ENCODE assay signal across 1 cellular context in the genomic region with DNA sequence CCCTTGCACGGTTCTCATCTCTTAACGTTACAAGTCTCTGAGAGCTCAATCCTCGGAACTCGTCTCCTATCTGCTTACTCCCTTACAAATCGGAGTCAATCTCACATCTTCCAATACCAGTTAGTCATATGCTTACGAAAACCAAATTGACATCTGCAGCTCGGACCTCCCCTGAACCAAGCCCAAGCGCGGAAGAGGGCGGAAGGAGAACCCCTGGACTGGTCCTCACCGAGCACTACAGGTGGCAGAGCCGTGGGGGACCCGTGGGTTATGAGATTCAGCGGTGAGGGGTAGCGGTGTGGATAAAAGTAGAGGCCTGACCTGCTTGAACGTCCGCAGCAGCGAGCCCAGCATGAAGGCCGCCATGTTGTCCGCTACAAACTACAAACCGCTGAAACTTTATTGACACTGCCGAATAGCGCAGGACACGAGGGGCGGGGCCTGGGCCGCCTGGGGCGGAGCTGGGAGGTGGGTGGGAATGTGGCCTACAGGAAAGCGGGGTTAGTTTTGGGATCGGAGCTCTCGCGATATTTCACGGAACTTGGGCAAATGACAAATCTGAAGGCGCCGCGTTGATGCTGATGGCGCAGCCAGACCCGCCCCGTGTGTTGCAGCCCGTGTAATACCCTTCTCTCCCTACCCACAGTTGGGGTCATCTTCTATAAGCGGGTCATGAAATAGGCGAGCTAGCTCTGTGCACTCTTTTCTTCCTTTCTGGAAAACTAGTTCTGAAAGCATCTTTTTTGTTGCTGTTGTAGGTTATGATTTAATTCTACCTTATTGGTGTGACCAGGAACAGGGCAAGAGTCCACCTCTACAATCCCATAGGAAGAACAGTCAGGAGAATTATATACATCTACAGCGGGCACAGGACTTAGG.
A peak's percentile ranks its signal among the peaks of the same experiment; 100 is the strongest.
TF ChIP-seq lines count a peak whose summit lies in the region.

Gene MRPS14, minus strand, starts transcription at position 383 of the 879 bp plus-strand sequence. Its CDS starts 17 bp downstream, at position 366.

TF ChIP-seq in HEK293, 187 proteins besides CTCF, POLR2A, EP300 and RAD21 (continued from another document and continues in another):
- TF ChIP-seq, protein P1, sequence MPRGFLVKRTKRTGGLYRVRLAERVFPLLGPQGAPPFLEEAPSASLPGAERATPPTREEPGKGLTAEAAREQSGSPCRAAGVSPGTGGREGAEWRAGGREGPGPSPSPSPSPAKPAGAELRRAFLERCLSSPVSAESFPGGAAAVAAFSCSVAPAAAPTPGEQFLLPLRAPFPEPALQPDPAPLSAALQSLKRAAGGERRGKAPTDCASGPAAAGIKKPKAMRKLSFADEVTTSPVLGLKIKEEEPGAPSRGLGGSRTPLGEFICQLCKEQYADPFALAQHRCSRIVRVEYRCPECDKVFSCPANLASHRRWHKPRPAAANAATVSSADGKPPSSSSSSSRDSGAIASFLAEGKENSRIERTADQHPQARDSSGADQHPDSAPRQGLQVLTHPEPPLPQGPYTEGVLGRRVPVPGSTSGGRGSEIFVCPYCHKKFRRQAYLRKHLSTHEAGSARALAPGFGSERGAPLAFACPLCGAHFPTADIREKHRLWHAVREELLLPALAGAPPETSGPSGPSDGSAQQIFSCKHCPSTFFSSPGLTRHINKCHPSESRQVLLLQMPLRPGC (tag by site-specific recombination; IDR thresholded peaks at IDR 0.05) = peak; percentile 74; the same call in 1 of the 2 replicates
- TF ChIP-seq ZNF560 (tag by site-specific recombination; IDR thresholded peaks at IDR 0.05; ENCODE audit: borderline replicate concordance) (no peak), ZNF211 (tag by site-specific recombination; IDR thresholded peaks at IDR 0.05; ENCODE audit: low read depth) (no peak), ZBTB7A (tag by site-specific recombination; IDR thresholded peaks at IDR 0.05; ENCODE audit: low read depth) (no peak), SETDB1 (IDR thresholded peaks at IDR 0.05; ENCODE audit: insufficient read length, low read length) (peak; percentile 24), TSHZ1 (tag by site-specific recombination; IDR thresholded peaks at IDR 0.05; ENCODE audit: borderline replicate concordance) (peak; percentile 54; the same call in 1 of the 2 replicates), ZNF121 (tag by site-specific recombination; IDR thresholded peaks at IDR 0.05) (no peak), ZNF19 (tag by site-specific recombination; IDR thresholded peaks at IDR 0.05; ENCODE audit: low read depth) (no peak), KLF17 (tag by site-specific recombination; IDR thresholded peaks at IDR 0.05) (peak; percentile 71; the same call in 1 of the 2 replicates), ZNF311 (tag by site-specific recombination; IDR thresholded peaks at IDR 0.05; ENCODE audit: borderline replicate concordance) (no peak), ZNF558 (tag by site-specific recombination; IDR thresholded peaks at IDR 0.05) (peak; percentile 74), ZNF23 (tag by site-specific recombination; IDR thresholded peaks at IDR 0.05; ENCODE audit: borderline replicate concordance) (no peak), SCRT2 (tag by site-specific recombination; IDR thresholded peaks at IDR 0.05) (peak; percentile 60; the same call in 1 of the 2 replicates), ZNF501 (tag by site-specific recombination; IDR thresholded peaks at IDR 0.05) (peak; percentile 95; the same call in 1 of the 2 replicates), WT1 (tag by site-specific recombination; IDR thresholded peaks at IDR 0.05) (0 out of 2 replicates have a peak, but pooled peaks have one; percentile 8), HIC1 (tag by site-specific recombination; IDR thresholded peaks at IDR 0.05) (no peak), ZNF341 (tag by site-specific recombination; IDR thresholded peaks at IDR 0.05; ENCODE audit: low read depth) (no peak), SP7 (tag by site-specific recombination; IDR thresholded peaks at IDR 0.05) (peak; percentile 87), ZNF629 (tag by site-specific recombination; IDR thresholded peaks at IDR 0.05) (peak; percentile 76), ZNF404 (tag by site-specific recombination; IDR thresholded peaks at IDR 0.05) (no peak), ZIC2 (tag by site-specific recombination; IDR thresholded peaks at IDR 0.05) (peak; percentile 81), ZFP3 (tag by site-specific recombination; IDR thresholded peaks at IDR 0.05; ENCODE audit: low read depth) (no peak), GLIS2 (tag by site-specific recombination; IDR thresholded peaks at IDR 0.05) (peak; percentile 71), KLF10 (tag by site-specific recombination; IDR thresholded peaks at IDR 0.05) (peak; percentile 74)
- TF ChIP-seq, protein P2, sequence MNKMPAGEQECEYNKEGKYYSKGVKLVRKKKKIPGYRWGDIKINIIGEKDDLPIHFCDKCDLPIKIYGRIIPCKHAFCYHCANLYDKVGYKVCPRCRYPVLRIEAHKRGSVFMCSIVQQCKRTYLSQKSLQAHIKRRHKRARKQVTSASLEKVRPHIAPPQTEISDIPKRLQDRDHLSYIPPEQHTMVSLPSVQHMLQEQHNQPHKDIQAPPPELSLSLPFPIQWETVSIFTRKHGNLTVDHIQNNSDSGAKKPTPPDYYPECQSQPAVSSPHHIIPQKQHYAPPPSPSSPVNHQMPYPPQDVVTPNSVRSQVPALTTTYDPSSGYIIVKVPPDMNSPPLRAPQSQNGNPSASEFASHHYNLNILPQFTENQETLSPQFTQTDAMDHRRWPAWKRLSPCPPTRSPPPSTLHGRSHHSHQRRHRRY (tag by site-specific recombination; IDR thresholded peaks at IDR 0.05) = no peak
- TF ChIP-seq, protein P3, sequence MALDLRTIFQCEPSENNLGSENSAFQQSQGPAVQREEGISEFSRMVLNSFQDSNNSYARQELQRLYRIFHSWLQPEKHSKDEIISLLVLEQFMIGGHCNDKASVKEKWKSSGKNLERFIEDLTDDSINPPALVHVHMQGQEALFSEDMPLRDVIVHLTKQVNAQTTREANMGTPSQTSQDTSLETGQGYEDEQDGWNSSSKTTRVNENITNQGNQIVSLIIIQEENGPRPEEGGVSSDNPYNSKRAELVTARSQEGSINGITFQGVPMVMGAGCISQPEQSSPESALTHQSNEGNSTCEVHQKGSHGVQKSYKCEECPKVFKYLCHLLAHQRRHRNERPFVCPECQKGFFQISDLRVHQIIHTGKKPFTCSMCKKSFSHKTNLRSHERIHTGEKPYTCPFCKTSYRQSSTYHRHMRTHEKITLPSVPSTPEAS (tag by site-specific recombination; IDR thresholded peaks at IDR 0.05) = peak; percentile 35; the same call in 1 of the 2 replicates
- TF ChIP-seq, protein P4, sequence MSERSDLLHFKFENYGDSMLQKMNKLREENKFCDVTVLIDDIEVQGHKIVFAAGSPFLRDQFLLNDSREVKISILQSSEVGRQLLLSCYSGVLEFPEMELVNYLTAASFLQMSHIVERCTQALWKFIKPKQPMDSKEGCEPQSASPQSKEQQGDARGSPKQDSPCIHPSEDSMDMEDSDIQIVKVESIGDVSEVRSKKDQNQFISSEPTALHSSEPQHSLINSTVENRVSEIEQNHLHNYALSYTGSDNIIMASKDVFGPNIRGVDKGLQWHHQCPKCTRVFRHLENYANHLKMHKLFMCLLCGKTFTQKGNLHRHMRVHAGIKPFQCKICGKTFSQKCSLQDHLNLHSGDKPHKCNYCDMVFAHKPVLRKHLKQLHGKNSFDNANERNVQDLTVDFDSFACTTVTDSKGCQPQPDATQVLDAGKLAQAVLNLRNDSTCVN (tag by site-specific recombination; optimal IDR thresholded peaks at IDR 0.05) = peak; percentile 27
- TF ChIP-seq, protein P5, sequence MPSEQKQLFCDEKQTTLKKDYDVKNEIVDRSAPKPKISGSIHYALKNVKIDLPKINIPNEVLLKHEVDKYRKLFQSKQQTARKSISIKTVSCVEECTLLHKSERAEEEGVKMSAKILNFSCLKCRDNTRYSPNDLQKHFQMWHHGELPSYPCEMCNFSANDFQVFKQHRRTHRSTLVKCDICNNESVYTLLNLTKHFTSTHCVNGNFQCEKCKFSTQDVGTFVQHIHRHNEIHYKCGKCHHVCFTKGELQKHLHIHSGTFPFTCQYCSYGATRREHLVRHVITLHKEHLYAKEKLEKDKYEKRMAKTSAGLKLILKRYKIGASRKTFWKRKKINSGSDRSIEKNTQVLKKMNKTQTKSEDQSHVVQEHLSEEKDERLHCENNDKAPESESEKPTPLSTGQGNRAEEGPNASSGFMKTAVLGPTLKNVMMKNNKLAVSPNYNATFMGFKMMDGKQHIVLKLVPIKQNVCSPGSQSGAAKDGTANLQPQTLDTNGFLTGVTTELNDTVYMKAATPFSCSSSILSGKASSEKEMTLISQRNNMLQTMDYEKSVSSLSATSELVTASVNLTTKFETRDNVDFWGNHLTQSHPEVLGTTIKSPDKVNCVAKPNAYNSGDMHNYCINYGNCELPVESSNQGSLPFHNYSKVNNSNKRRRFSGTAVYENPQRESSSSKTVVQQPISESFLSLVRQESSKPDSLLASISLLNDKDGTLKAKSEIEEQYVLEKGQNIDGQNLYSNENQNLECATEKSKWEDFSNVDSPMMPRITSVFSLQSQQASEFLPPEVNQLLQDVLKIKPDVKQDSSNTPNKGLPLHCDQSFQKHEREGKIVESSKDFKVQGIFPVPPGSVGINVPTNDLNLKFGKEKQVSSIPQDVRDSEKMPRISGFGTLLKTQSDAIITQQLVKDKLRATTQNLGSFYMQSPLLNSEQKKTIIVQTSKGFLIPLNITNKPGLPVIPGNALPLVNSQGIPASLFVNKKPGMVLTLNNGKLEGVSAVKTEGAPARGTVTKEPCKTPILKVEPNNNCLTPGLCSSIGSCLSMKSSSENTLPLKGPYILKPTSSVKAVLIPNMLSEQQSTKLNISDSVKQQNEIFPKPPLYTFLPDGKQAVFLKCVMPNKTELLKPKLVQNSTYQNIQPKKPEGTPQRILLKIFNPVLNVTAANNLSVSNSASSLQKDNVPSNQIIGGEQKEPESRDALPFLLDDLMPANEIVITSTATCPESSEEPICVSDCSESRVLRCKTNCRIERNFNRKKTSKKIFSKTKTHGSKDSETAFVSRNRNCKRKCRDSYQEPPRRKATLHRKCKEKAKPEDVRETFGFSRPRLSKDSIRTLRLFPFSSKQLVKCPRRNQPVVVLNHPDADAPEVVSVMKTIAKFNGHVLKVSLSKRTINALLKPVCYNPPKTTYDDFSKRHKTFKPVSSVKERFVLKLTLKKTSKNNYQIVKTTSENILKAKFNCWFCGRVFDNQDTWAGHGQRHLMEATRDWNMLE (tag by site-specific recombination; conservative IDR thresholded peaks at IDR 0.05; ENCODE audit: low read depth) = peak; percentile 83; the same call in 1 of the 2 replicates
- TF ChIP-seq, protein P6, sequence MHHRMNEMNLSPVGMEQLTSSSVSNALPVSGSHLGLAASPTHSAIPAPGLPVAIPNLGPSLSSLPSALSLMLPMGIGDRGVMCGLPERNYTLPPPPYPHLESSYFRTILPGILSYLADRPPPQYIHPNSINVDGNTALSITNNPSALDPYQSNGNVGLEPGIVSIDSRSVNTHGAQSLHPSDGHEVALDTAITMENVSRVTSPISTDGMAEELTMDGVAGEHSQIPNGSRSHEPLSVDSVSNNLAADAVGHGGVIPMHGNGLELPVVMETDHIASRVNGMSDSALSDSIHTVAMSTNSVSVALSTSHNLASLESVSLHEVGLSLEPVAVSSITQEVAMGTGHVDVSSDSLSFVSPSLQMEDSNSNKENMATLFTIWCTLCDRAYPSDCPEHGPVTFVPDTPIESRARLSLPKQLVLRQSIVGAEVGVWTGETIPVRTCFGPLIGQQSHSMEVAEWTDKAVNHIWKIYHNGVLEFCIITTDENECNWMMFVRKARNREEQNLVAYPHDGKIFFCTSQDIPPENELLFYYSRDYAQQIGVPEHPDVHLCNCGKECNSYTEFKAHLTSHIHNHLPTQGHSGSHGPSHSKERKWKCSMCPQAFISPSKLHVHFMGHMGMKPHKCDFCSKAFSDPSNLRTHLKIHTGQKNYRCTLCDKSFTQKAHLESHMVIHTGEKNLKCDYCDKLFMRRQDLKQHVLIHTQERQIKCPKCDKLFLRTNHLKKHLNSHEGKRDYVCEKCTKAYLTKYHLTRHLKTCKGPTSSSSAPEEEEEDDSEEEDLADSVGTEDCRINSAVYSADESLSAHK (tag by site-specific recombination; IDR thresholded peaks at IDR 0.05) = no peak
